ENCODE assay signal across 21 cellular contexts in genomic region chr13:106490177-106490576, GRCh38.
"Had no signal": no experiment of that assay in that cellular context is flagged by ENCODE, and none has a peak within 500 bp of the region (broad histone marks: within the 10 kb centered on the region; RNA-seq: fewer than 3 reads in every experiment).

No MANE protein-coding gene starts in this region.

- H3K9ac ChIP-seq: neural progenitor cell had no signal

- ATAC-seq: foreskin keratinocyte, left lobe of liver, mucosa of descending colon, upper lobe of right lung had no signal

- H2AFZ ChIP-seq: neural progenitor cell had no signal

- H3K4me2 ChIP-seq: neural progenitor cell had no signal

- H3K4me3 Mint-ChIP-seq: neural progenitor cell had no signal

- H3K36me3 ChIP-seq: ovary had no signal

- H3K27ac ChIP-seq: colonic mucosa, esophagus squamous epithelium, foreskin keratinocyte, ovary, right atrium auricular region, skin epidermis, suprapubic skin, tibial artery, upper lobe of right lung had no signal

- H3K4me3 ChIP-seq: colonic mucosa, mucosa of descending colon, neural progenitor cell, ovary, right atrium auricular region, sigmoid colon, skin epidermis, stomach, suprapubic skin, tibial artery, upper lobe of right lung had no signal

- H3K9me3 ChIP-seq: colonic mucosa, esophagus squamous epithelium, heart right ventricle, mucosa of descending colon, ovary, right atrium auricular region, sigmoid colon, stomach, suprapubic skin, tibial artery, upper lobe of right lung had no signal

- DNase-seq: colonic mucosa; dermis blood vessel endothelial cell; effector CD4-positive, alpha-beta T cell; esophagus squamous epithelium; foreskin keratinocyte; heart right ventricle; kidney glomerular epithelial cell; mammary epithelial cell; mucosa of descending colon; ovary; sigmoid colon; stimulated activated CD4-positive, alpha-beta T cell treated with anti-CD3 and anti-CD28 coated beads, Interleukin-2, amount 100 ng/mL, for 24 hours; stomach; tibial artery; upper lobe of right lung had no signal

- H3K27me3 ChIP-seq: colonic mucosa, esophagus squamous epithelium, foreskin keratinocyte, neural progenitor cell, ovary, right atrium auricular region, sigmoid colon, stomach, suprapubic skin, tibial artery, upper lobe of right lung had no signal

- H3K4me1 ChIP-seq: colonic mucosa, foreskin keratinocyte, neural progenitor cell, suprapubic skin had no signal

- H3K27ac Mint-ChIP-seq: neural progenitor cell had no signal

- FAIRE-seq: islet of Langerhans had no signal
